In the genomic region with DNA sequence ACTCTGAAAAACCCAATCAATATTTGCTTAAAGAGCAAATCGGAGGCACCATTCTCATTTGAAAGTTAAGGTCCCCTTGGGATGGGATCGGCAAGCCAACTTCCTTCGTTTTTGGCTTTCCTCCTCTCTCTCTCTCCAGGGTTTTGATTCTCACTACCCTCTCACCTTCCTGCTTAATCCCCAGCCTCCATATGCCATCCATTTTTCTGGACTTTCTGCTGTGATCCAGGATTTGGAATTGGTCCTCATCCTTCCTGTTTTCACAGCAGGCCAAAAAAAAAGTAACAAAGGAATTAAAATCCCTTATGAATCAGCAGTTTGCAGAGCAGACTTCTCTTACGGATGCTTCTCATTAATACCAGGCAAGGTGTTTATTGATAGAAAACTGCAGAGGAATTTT, we compare ENCODE assay signal across 22 cellular contexts.
DNase-seq lines count a peak whose midpoint lies in the region; TF ChIP-seq lines count a peak whose summit lies in the region.
"Had no signal": no experiment of that assay in that cellular context is flagged by ENCODE, and none has a peak within 500 bp of the region (broad histone marks: within the 10 kb centered on the region; RNA-seq: fewer than 3 reads in every experiment).

No MANE protein-coding gene starts in this region.

- DNase-seq in NCI-H524 (lab: John Stamatoyannopoulos, UW) (peak; percentile 41 to 66), NCI-H524 treated with DMSO at 0.1 percent for 48 hours (lab: John Stamatoyannopoulos, UW) (no peak), NCI-H446 (lab: John Stamatoyannopoulos, UW) (peak; percentile 52 to 70), cerebellar cortex (ENCODE audit: low spot score) (peak; percentile 90), cerebellum (ENCODE audit: low spot score) (peak; percentile 79), tibial nerve (ENCODE audit: low spot score in 2 of 2) (no peak), smooth muscle cell (lab: John Stamatoyannopoulos, UW; ENCODE audit: unreplicated experiment) (no peak), AG20443 (ENCODE audit: low spot score) (no peak)
- DNase-seq: CD4-positive, alpha-beta T cell; CD8-positive, alpha-beta memory T cell; COR-L47; DMS 273 treated with DMSO at 0.1 percent for 48 hours; DMS153; DMS53; DMS79; DND-41; EL; GF-D8 had no signal

- no peak overlapping the region for H3K4me3 ChIP-seq in tibial nerve
- no peak overlapping the region for H3K4me3 ChIP-seq in smooth muscle cell
- H3K4me3 ChIP-seq: A549; BLaER1 treated with 17β-estradiol and CSF1 and Interleukin-3, amounts not matched to agents 10 nM and 100 nM had no signal

- TF ChIP-seq POLR2A in tibial nerve (IDR thresholded peaks at IDR 0.05), result no peak

- H3K4me2 ChIP-seq in smooth muscle cell, result no peak overlapping the region
- H3K4me2 ChIP-seq: A549 had no signal

- H3K9me3 ChIP-seq in tibial nerve, result no peaks in the 10 kb centered on the region
- no peaks in the 10 kb centered on the region for H3K9me3 ChIP-seq in smooth muscle cell (replicated peaks; ENCODE audit: low read depth)
- H3K9me3 ChIP-seq: A549; BLaER1 treated with 17β-estradiol and CSF1 and Interleukin-3, amounts not matched to agents 10 nM and 100 nM had no signal

- 45 to 50% methylated on average over 4 of the region's 4 CpGs for WGBS in tibial nerve, 2 donors
- 74% methylated on average over 4 of the region's 4 CpGs for WGBS in smooth muscle cell (ENCODE audit: low lambda C conversion rate)

- H3K27me3 ChIP-seq in tibial nerve (no peaks in the 10 kb centered on the region), smooth muscle cell (ENCODE audit: low read depth) (no peaks in the 10 kb centered on the region)
- H3K27me3 ChIP-seq: BLaER1 treated with 17β-estradiol and CSF1 and Interleukin-3, amounts not matched to agents 10 nM and 100 nM had no signal

- no peak for TF ChIP-seq CTCF in tibial nerve (IDR thresholded peaks at IDR 0.05)
- TF ChIP-seq CTCF in smooth muscle cell (IDR thresholded peaks at IDR 0.05; ENCODE audit: borderline replicate concordance, insufficient read depth, poor library complexity, severe bottlenecking), result no peak

- TF ChIP-seq EP300 in tibial nerve (IDR thresholded peaks at IDR 0.05), result no peak

- H4K20me1 ChIP-seq in smooth muscle cell (ENCODE audit: low read depth), result no peaks in the 10 kb centered on the region
- H4K20me1 ChIP-seq: BLaER1 treated with 17β-estradiol and CSF1 and Interleukin-3, amounts not matched to agents 10 nM and 100 nM had no signal

- no peaks in the 10 kb centered on the region for H3K79me2 ChIP-seq in smooth muscle cell (ENCODE audit: low read depth)

- H2AFZ ChIP-seq in smooth muscle cell (ENCODE audit: low read depth), result no peak overlapping the region

- no peaks in the 10 kb centered on the region for H3F3A ChIP-seq in smooth muscle cell (ENCODE audit: low read depth)

- H3K36me3 ChIP-seq in tibial nerve, result no peaks in the 10 kb centered on the region
- no peaks in the 10 kb centered on the region for H3K36me3 ChIP-seq in smooth muscle cell (ENCODE audit: low read depth)
- H3K36me3 ChIP-seq: BLaER1 treated with 17β-estradiol and CSF1 and Interleukin-3, amounts not matched to agents 10 nM and 100 nM had no signal

- no peak overlapping the region for H3K27ac ChIP-seq in tibial nerve
- H3K27ac ChIP-seq in smooth muscle cell (ENCODE audit: low read depth), result no peak overlapping the region
- H3K27ac ChIP-seq: 22Rv1; A549; BLaER1 treated with 17β-estradiol and CSF1 and Interleukin-3, amounts not matched to agents 10 nM and 100 nM; C4-2B had no signal

- H3K9ac ChIP-seq in smooth muscle cell (ENCODE audit: low read depth), result no peak overlapping the region
- H3K9ac ChIP-seq: BLaER1 treated with 17β-estradiol and CSF1 and Interleukin-3, amounts not matched to agents 10 nM and 100 nM had no signal

- H3K4me1 ChIP-seq in tibial nerve (no peaks in the 10 kb centered on the region), smooth muscle cell (ENCODE audit: low read depth) (no peaks in the 10 kb centered on the region)
- H3K4me1 ChIP-seq: A549 had no signal

Comparison
In these comparisons a context has a peak if more than half of its experiments do, and no peak if none do; other contexts are left out.
1. DNase-seq: peak in NCI-H524 (2 of 2), NCI-H446 (2 of 2), cerebellar cortex (single experiment) and cerebellum (single experiment); none in NCI-H524 treated with DMSO at 0.1 percent for 48 hours (single experiment), tibial nerve (0 of 2), smooth muscle cell (single experiment) and AG20443 (single experiment).